ENCODE assay signal across 8 cellular contexts in genomic region chrX:111168314-111168713, GRCh38.
DNase-seq lines count a peak whose midpoint lies in the region; ATAC-seq lines count a peak whose summit lies in the region.

No MANE protein-coding gene starts in this region.

- no peaks in the 10 kb centered on the region for H3K9me3 Mint-ChIP-seq in activated CD4-positive, alpha-beta memory T cell treated with anti-CD3 and anti-CD28 coated beads for 36 hours

- H3K4me3 Mint-ChIP-seq in activated CD4-positive, alpha-beta memory T cell treated with anti-CD3 and anti-CD28 coated beads for 36 hours, result no peak overlapping the region

- peak; percentile 9 for DNase-seq in NCI-H345 (lab: John Stamatoyannopoulos, UW)
- DNase-seq in NCI-H345 treated with DMSO at 0.1 percent for 48 hours (lab: John Stamatoyannopoulos, UW; ENCODE audit: unreplicated experiment), result no peak
- peak; percentile 56 for DNase-seq in NCI-H2227 (lab: John Stamatoyannopoulos, UW; ENCODE audit: unreplicated experiment)
- peak; percentile 8 for DNase-seq in cerebellar cortex (ENCODE audit: low spot score)
- peak; percentile 14 for DNase-seq in putamen (ENCODE audit: low spot score)
- DNase-seq in activated CD4-positive, alpha-beta memory T cell treated with anti-CD3 and anti-CD28 coated beads for 36 hours, result no peak

- ATAC-seq in GM21529 (IDR thresholded peaks at IDR 0.05; ENCODE audit: unreplicated experiment) (no peak), HG02678 (IDR thresholded peaks at IDR 0.05; ENCODE audit: unreplicated experiment) (no peak)

- no peaks in the 10 kb centered on the region for H3K27me3 Mint-ChIP-seq in activated CD4-positive, alpha-beta memory T cell treated with anti-CD3 and anti-CD28 coated beads for 36 hours

- H3K36me3 Mint-ChIP-seq in activated CD4-positive, alpha-beta memory T cell treated with anti-CD3 and anti-CD28 coated beads for 36 hours, result no peaks in the 10 kb centered on the region

- no peak overlapping the region for H3K27ac Mint-ChIP-seq in activated CD4-positive, alpha-beta memory T cell treated with anti-CD3 and anti-CD28 coated beads for 36 hours

- peaks cover 4% of the 10 kb centered on the region for H3K4me1 Mint-ChIP-seq in activated CD4-positive, alpha-beta memory T cell treated with anti-CD3 and anti-CD28 coated beads for 36 hours (ENCODE audit: low read depth)

- POLR2A ChIA-PET in activated CD4-positive, alpha-beta memory T cell treated with anti-CD3 and anti-CD28 coated beads for 36 hours (lab: Charles Lee), result no interaction called here

- intact Hi-C loops in activated CD4-positive, alpha-beta memory T cell treated with anti-CD3 and anti-CD28 coated beads for 36 hours (cut with micrococcal nuclease), result loop anchor here (5.0 kb wide), 1 partner anchor 74 kb away; no protein-coding TSS in a partner anchor

- CTCF ChIA-PET in activated CD4-positive, alpha-beta memory T cell treated with anti-CD3 and anti-CD28 coated beads for 36 hours (lab: Charles Lee), result interaction anchor here (1.0 kb wide), 1 partner anchor 76 kb away, joined by 3 read pairs; no protein-coding TSS in a partner anchor

Comparison
In these comparisons a context has a peak if more than half of its experiments do, and no peak if none do; other contexts are left out.
1. DNase-seq: peak in NCI-H345 (single experiment), NCI-H2227 (single experiment), cerebellar cortex (single experiment) and putamen (single experiment); none in NCI-H345 treated with DMSO at 0.1 percent for 48 hours (single experiment) and activated CD4-positive, alpha-beta memory T cell treated with anti-CD3 and anti-CD28 coated beads for 36 hours (single experiment).